8 cellular contexts compared by ENCODE assay signal in the genomic region with DNA sequence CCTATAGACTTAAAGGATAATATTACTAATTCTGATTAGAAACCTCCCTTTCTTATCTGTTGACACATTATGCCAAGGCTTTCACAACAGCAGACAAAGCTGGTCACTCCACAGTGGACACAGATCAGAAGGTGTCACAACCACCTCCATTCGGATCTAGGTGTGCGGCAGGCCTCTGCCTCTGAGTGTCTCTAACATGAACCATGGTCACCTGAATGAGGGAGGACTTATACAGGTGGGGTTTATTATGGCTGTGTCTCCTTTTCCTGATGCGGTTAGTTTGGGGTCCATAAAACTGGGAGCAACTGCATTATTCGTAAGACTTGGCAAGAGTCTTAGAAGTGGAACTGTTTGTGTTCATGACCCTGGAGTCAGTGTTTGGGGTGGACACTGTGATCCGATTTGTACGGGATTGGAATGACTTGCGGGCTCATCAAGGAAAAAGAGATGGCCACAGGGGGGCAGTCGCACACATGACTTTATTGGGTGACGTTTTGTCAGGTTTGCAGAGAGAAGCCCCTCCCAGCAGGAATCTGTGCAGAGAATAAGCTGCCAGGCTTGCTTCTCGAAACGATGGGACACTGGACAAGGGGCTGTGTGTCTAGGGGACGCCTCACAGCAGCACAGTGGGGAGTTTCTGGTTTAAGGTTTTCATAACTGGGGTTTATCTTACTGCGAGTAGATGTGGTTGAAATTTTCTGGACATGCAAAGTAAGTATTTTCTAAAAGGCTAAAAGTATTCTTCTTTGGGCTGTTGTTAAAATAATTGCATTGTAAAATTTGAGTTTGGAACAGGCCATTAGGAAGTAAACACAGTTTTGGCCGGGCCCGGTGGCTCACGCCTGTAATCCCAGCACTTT.
DNase-seq lines count a peak whose midpoint lies in the region; ATAC-seq and TF ChIP-seq lines count a peak whose summit lies in the region.

No MANE protein-coding gene starts in this region.

- no peak for DNase-seq in Right ventricle myocardium inferior (ENCODE audit: missing footprints)
- no peak for DNase-seq in cardiac septum (ENCODE audit: low spot score)
- peak; percentile 69 for DNase-seq in NCI-H1048 (lab: John Stamatoyannopoulos, UW)
- DNase-seq in T-helper 1 cell = peak in 3 of 5 donors; percentile 6 to 37 (median 33)
- peak; percentile 84 for DNase-seq in inferior parietal cortex (ENCODE audit: extremely low spot score)
- DNase-seq in stimulated activated CD4-positive, alpha-beta T cell treated with anti-CD3 and anti-CD28 coated beads, Interleukin-15, amount 100 ng/mL, for 48 hours (ENCODE audit: low read depth in 2 of 2) = peak; percentile 34 to 63

- H3K4me1 Mint-ChIP-seq in brain = no peaks in the 10 kb centered on the region

- H3K36me3 Mint-ChIP-seq in brain = no peaks in the 10 kb centered on the region

- ATAC-seq in Right ventricle myocardium inferior (peak; percentile 23), HG03025 (IDR thresholded peaks at IDR 0.05; ENCODE audit: low FRiP score, unreplicated experiment) (no peak)

- H3K4me3 Mint-ChIP-seq in brain = no peak overlapping the region

- H3K27ac Mint-ChIP-seq in brain = no peak overlapping the region

- intact Hi-C loops in Right ventricle myocardium inferior (cut with DNase I) (loop anchor here (10.0 kb wide), 1 partner anchor 137 kb away; no protein-coding TSS in a partner anchor), cardiac septum (cut with DNase I) (loop anchor here (5.0 kb wide), 1 partner anchor 140 kb away; no protein-coding TSS in a partner anchor)

- H3K27me3 Mint-ChIP-seq in brain = peaks cover 13% of the 10 kb centered on the region

- TF ChIP-seq CTCF in brain (conservative IDR thresholded peaks at IDR 0.05) = peak; percentile 53 to 69

- H3K9me3 Mint-ChIP-seq in brain = peaks cover 0 to 9% (median 0%) of the 10 kb centered on the region in 5 experiments

Comparison
In these comparisons a context has a peak if more than half of its experiments do, and no peak if none do; other contexts are left out.
1. DNase-seq: peak in NCI-H1048 (single experiment), T-helper 1 cell (3 of 5), inferior parietal cortex (single experiment) and stimulated activated CD4-positive, alpha-beta T cell treated with anti-CD3 and anti-CD28 coated beads, Interleukin-15, amount 100 ng/mL, for 48 hours (2 of 2); none in Right ventricle myocardium inferior (single experiment) and cardiac septum (single experiment).